In the genomic region with DNA sequence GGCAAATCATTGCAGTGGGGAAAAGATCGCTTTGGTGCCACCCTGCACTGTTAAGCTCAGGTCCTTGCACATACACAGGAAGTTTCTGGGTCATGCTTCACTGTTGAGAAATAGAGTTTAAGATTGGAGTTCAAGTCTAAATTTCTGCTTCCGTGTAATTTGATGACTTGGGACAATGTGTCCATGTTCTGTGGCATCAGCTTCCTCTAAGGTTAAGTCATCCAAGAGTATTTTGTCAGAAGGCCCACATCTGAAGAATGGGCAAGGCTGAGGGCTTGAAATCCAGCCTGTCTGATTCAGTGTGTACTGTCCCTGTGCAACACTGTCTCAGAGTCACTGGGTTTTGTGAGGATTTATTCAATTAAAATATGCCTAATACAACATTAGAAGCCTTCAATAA, we compare ENCODE assay signal across 17 cellular contexts.
"Had no signal": no experiment of that assay in that cellular context is flagged by ENCODE, and none has a peak within 500 bp of the region (broad histone marks: within the 10 kb centered on the region; RNA-seq: fewer than 3 reads in every experiment).

No MANE protein-coding gene starts in this region.

- H3K27ac Mint-ChIP-seq: activated CD4-positive, alpha-beta memory T cell treated with anti-CD3 and anti-CD28 coated beads, Interleukin-2, amount 10 ng/mL, durations not matched to agents 7 days and 5 days; activated CD8-positive, alpha-beta memory T cell treated with anti-CD3 and anti-CD28 coated beads, Interleukin-2, amount 10 ng/mL, durations not matched to agents 7 days and 5 days; activated naive CD8-positive, alpha-beta T cell treated with anti-CD3 and anti-CD28 coated beads, Interleukin-2, amount 10 ng/mL, durations not matched to agents 7 days and 5 days; activated T-helper 17 cell treated with anti-CD3 and anti-CD28 coated beads, Interleukin-2, amount 50 U/mL, for 72 hours had no signal

- ATAC-seq: activated CD8-positive, alpha-beta memory T cell treated with anti-CD3 and anti-CD28 coated beads, Interleukin-2, amount 10 ng/mL, durations not matched to agents 7 days and 5 days; activated T-helper 17 cell treated with anti-CD3 and anti-CD28 coated beads, Interleukin-2, amount 50 U/mL, for 72 hours; body of pancreas; foreskin keratinocyte; stimulated activated naive CD8-positive, alpha-beta T cell treated with anti-CD3 and anti-CD28 coated beads, Interleukin-15, Interleukin-2, amounts not matched to agents 100 U/mL and 50 U/mL, for 24 hours had no signal

- DNase-seq: activated CD4-positive, alpha-beta memory T cell treated with anti-CD3 and anti-CD28 coated beads, Interleukin-2, amount 10 ng/mL, durations not matched to agents 7 days and 5 days; activated CD4-positive, alpha-beta T cell treated with anti-CD3 and anti-CD28 coated beads for 48 hours; activated CD4-positive, CD25-positive, alpha-beta regulatory T cell; activated CD8-positive, alpha-beta memory T cell treated with anti-CD3 and anti-CD28 coated beads, Interleukin-2, amount 10 ng/mL, durations not matched to agents 7 days and 5 days; activated naive CD4-positive, alpha-beta T cell treated with Interleukin-2 at 50 U/mL for 16 hours; activated naive CD8-positive, alpha-beta T cell treated with anti-CD3 and anti-CD28 coated beads, Interleukin-2, amount 10 ng/mL, durations not matched to agents 7 days and 5 days; body of pancreas; dermis blood vessel endothelial cell; effector memory CD4-positive, alpha-beta T cell; esophagus squamous epithelium; foreskin keratinocyte; head of caudate nucleus; occipital lobe; stimulated activated naive CD8-positive, alpha-beta T cell treated with anti-CD3 and anti-CD28 coated beads, Interleukin-15, Interleukin-2, amounts not matched to agents 100 U/mL and 50 U/mL, for 24 hours; substantia nigra; tibial artery had no signal

- H3K36me3 ChIP-seq: esophagus squamous epithelium, tibial artery had no signal

- H3K36me3 Mint-ChIP-seq: activated CD8-positive, alpha-beta memory T cell treated with anti-CD3 and anti-CD28 coated beads, Interleukin-2, amount 10 ng/mL, durations not matched to agents 7 days and 5 days; activated naive CD8-positive, alpha-beta T cell treated with anti-CD3 and anti-CD28 coated beads, Interleukin-2, amount 10 ng/mL, durations not matched to agents 7 days and 5 days had no signal

- H3K27me3 ChIP-seq: body of pancreas, esophagus squamous epithelium, foreskin keratinocyte, tibial artery had no signal

- H3K4me1 Mint-ChIP-seq: activated CD4-positive, alpha-beta memory T cell treated with anti-CD3 and anti-CD28 coated beads, Interleukin-2, amount 10 ng/mL, durations not matched to agents 7 days and 5 days; activated CD8-positive, alpha-beta memory T cell treated with anti-CD3 and anti-CD28 coated beads, Interleukin-2, amount 10 ng/mL, durations not matched to agents 7 days and 5 days; activated naive CD8-positive, alpha-beta T cell treated with anti-CD3 and anti-CD28 coated beads, Interleukin-2, amount 10 ng/mL, durations not matched to agents 7 days and 5 days; activated T-helper 17 cell treated with anti-CD3 and anti-CD28 coated beads, Interleukin-2, amount 50 U/mL, for 72 hours had no signal

- H3K4me3 Mint-ChIP-seq: activated CD4-positive, alpha-beta memory T cell treated with anti-CD3 and anti-CD28 coated beads, Interleukin-2, amount 10 ng/mL, durations not matched to agents 7 days and 5 days; activated CD8-positive, alpha-beta memory T cell treated with anti-CD3 and anti-CD28 coated beads, Interleukin-2, amount 10 ng/mL, durations not matched to agents 7 days and 5 days; activated naive CD8-positive, alpha-beta T cell treated with anti-CD3 and anti-CD28 coated beads, Interleukin-2, amount 10 ng/mL, durations not matched to agents 7 days and 5 days; activated T-helper 17 cell treated with anti-CD3 and anti-CD28 coated beads, Interleukin-2, amount 50 U/mL, for 72 hours had no signal

- H3K4me3 ChIP-seq: body of pancreas, esophagus squamous epithelium, tibial artery had no signal

- H3K9me3 Mint-ChIP-seq: activated T-helper 17 cell treated with anti-CD3 and anti-CD28 coated beads, Interleukin-2, amount 50 U/mL, for 72 hours had no signal

- H3K9me3 ChIP-seq: body of pancreas, esophagus squamous epithelium, tibial artery had no signal

- H3K4me1 ChIP-seq: body of pancreas, esophagus squamous epithelium, foreskin keratinocyte, tibial artery had no signal

- H3K27ac ChIP-seq: body of pancreas, esophagus squamous epithelium, foreskin keratinocyte, tibial artery had no signal

- H3K27me3 Mint-ChIP-seq: activated CD4-positive, alpha-beta memory T cell treated with anti-CD3 and anti-CD28 coated beads, Interleukin-2, amount 10 ng/mL, durations not matched to agents 7 days and 5 days; activated CD8-positive, alpha-beta memory T cell treated with anti-CD3 and anti-CD28 coated beads, Interleukin-2, amount 10 ng/mL, durations not matched to agents 7 days and 5 days; activated naive CD8-positive, alpha-beta T cell treated with anti-CD3 and anti-CD28 coated beads, Interleukin-2, amount 10 ng/mL, durations not matched to agents 7 days and 5 days; activated T-helper 17 cell treated with anti-CD3 and anti-CD28 coated beads, Interleukin-2, amount 50 U/mL, for 72 hours had no signal
